Comparison of ENCODE assay signal across 8 cellular contexts in the genomic region with DNA sequence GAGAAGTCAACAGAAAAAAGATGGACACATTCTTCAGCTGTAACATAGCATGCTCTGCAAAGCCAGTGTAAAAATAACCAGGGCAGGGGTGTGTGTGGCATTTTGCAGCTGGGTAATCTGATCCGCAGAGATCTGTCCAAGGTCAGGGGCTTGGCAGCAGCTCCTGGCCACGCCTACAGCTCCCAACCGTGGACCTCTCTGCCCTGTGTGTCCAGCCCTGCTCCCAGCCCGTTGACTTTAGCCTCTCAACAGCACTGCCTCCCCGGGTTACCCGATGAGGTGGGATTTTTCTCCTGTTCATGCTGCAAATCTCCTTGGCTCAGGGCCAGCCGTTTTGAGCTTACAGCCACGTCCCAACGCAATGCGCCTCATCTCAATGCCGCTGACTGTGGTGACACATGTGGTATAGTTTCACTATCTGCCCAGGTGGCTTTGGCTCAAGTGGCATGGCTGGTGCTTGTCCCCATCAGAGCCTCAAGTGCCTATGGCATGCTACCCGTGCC.
DNase-seq lines count a peak whose midpoint lies in the region; ATAC-seq and TF ChIP-seq lines count a peak whose summit lies in the region.

No MANE protein-coding gene starts in this region.

- H3K36me3 ChIP-seq in OCI-LY7 (ENCODE audit: insufficient read depth, low read length) (no peaks in the 10 kb centered on the region), thyroid gland (no peaks in the 10 kb centered on the region)

- no peaks in the 10 kb centered on the region for H3K9me3 Mint-ChIP-seq in natural killer cell

- no peak for TF ChIP-seq POLR2A in thyroid gland (IDR thresholded peaks at IDR 0.05)

- no peaks in the 10 kb centered on the region for H3K27me3 ChIP-seq in thyroid gland

- H3K4me2 ChIP-seq in OCI-LY7 (ENCODE audit: low read length): peak overlapping the region; percentile 80

- no peak overlapping the region for H3K27ac Mint-ChIP-seq in natural killer cell

- intact Hi-C loops in OCI-LY7 (cut with micrococcal nuclease; ENCODE audit: unreplicated experiment): loop anchor here (1.0 to 2.0 kb wide), 2 partner anchors 37 to 126 kb away; no protein-coding TSS in a partner anchor
- intact Hi-C loops in cardiac septum (cut with DNase I): no loop called here
- intact Hi-C loops in thyroid gland (cut with DNase I): no loop called here
- intact Hi-C loops in natural killer cell (cut with micrococcal nuclease): no loop called here

- H3K9me2 ChIP-seq in OCI-LY7 (ENCODE audit: insufficient read depth, low read length): no peaks in the 10 kb centered on the region

- H3K4me1 ChIP-seq in OCI-LY7 (ENCODE audit: insufficient read depth, low read length, poor library complexity, severe bottlenecking) (peaks cover 48% of the 10 kb centered on the region), thyroid gland (peaks cover 0 to 15% of the 10 kb centered on the region in 2 donors)

- H3K4me3 ChIP-seq in OCI-LY7 (ENCODE audit: low read depth, low read length, poor library complexity, severe bottlenecking): peak overlapping the region; percentile 49
- H3K4me3 ChIP-seq in thyroid gland (replicated peaks in 1 of 3): no peak overlapping the region

- CTCF ChIA-PET in OCI-LY7 (lab: Charles Lee; ENCODE audit: unreplicated experiment): interaction anchor here (0.6 kb wide), 1 partner anchor 1115 kb away, joined by 3 read pairs; no protein-coding TSS in a partner anchor

- H3K27me3 Mint-ChIP-seq in natural killer cell (ENCODE audit: low read depth in 2 of 2): peaks cover 24 to 30% of the 10 kb centered on the region in 2 donors

- TF ChIP-seq CTCF in OCI-LY7 (conservative IDR thresholded peaks at IDR 0.05; ENCODE audit: low read length) (no peak), thyroid gland (IDR thresholded peaks at IDR 0.05) (no peak), natural killer cell (IDR thresholded peaks at IDR 0.05) (no peak)

- no peaks in the 10 kb centered on the region for H3K36me3 Mint-ChIP-seq in natural killer cell

- no peak overlapping the region for H3K4me3 Mint-ChIP-seq in natural killer cell

- H4K20me1 ChIP-seq in OCI-LY7 (ENCODE audit: insufficient read depth, low read length): no peaks in the 10 kb centered on the region

- no peaks in the 10 kb centered on the region for H3K79me2 ChIP-seq in OCI-LY7 (ENCODE audit: insufficient read depth, low read depth, low read length)

- H2AFZ ChIP-seq in OCI-LY7 (ENCODE audit: low read length): peak overlapping the region; percentile 55; the same call in 1 of the 2 replicates

- ATAC-seq in natural killer cell: no peak

- WGBS in thyroid gland, 2 donors: 13 to 16% methylated on average over 10 of the region's 12 CpGs

- POLR2A ChIA-PET in OCI-LY7 (lab: Charles Lee): interaction anchor here (0.7 to 1.2 kb wide), 5 partner anchors 15 to 133 kb away, joined by 3 read pairs; no protein-coding TSS in a partner anchor

- no TSS peak for BruUV-seq in OCI-LY7 (replicated peaks; lab: Mats Ljungman, UMichigan)

- peak; percentile 23 for DNase-seq in NCI-H1436 (lab: John Stamatoyannopoulos, UW)
- no peak for DNase-seq in NCI-H1436 treated with DMSO at 0.1 percent for 48 hours (lab: John Stamatoyannopoulos, UW)
- DNase-seq in OCI-LY7 (ENCODE audit: low spot score): no peak
- peak; percentile 85 for DNase-seq in cardiac septum (ENCODE audit: low spot score)
- peak; percentile 79 to 81 for DNase-seq in thyroid gland
- DNase-seq in medulla oblongata (ENCODE audit: extremely low spot score): no peak
- no peak for DNase-seq in natural killer cell
- no peak for DNase-seq in HPDE6-E6E7 (ENCODE audit: extremely low spot score)

- H3K9me3 ChIP-seq in OCI-LY7 (ENCODE audit: low read length) (no peaks in the 10 kb centered on the region), thyroid gland (no peaks in the 10 kb centered on the region)

- H3K4me1 Mint-ChIP-seq in natural killer cell: no peaks in the 10 kb centered on the region

- H3K27ac ChIP-seq in OCI-LY7 (ENCODE audit: low read depth, low read length, poor library complexity, severe bottlenecking) (peak overlapping the region; percentile 83), thyroid gland (no peak overlapping the region)

Comparison
In these comparisons a context has a peak if more than half of its experiments do, and no peak if none do; other contexts are left out.
1. DNase-seq: peak in NCI-H1436 (single experiment), cardiac septum (single experiment) and thyroid gland (2 of 2); none in NCI-H1436 treated with DMSO at 0.1 percent for 48 hours (single experiment), OCI-LY7 (single experiment), medulla oblongata (single experiment), natural killer cell (single experiment) and HPDE6-E6E7 (single experiment).